In the genomic region with DNA sequence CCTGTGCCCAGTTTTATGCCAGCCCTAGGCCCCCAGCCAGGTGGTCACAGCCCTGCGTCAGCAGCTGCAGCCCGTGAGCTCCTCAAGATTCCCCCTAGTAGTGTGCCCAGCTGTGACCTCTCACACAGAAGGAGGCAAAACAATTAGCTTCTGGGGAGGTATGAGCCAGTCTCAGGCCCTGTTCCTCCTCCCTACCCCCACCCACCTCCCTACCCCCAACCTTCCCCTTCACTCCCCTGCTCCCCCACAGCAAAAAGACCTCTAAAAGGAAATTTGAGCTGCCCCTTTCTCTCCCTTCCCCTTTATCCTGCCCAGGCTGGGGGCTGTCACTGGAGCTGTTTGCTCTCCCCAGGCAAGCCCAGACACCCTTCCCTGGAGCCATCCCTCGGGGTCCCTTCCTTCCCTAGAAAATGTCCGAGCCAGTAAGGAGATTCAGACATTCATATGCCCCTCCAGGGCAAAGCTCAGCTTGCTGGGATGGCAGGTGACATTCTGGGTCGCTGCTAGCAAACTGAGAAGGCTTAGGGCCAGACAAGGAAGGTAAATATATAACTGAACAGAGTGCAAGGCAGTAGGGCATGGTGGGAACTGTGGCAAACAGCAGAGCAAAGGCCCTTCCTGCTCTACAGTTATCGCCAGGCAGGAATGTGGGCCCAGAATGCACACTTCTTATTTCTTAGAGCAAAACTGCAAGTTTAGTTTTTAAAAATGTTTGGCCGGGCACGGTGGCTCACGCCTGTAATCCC, we compare ENCODE assay signal across 19 cellular contexts.
A peak's percentile ranks its signal among the peaks of the same experiment; 100 is the strongest.
DNase-seq lines count a peak whose midpoint lies in the region; ATAC-seq, FAIRE-seq and TF ChIP-seq lines count a peak whose summit lies in the region.
"Had no signal": no experiment of that assay in that cellular context is flagged by ENCODE, and none has a peak within 500 bp of the region (broad histone marks: within the 10 kb centered on the region; RNA-seq: fewer than 3 reads in every experiment).

No MANE protein-coding gene starts in this region.

- 62 to 64% methylated on average over 9 of the region's 9 CpGs for WGBS in pancreas, 2 donors

- FAIRE-seq in pancreas (lab: Jason Lieb, UNC), result no peak
- FAIRE-seq: bronchial epithelial cell, endometrium, GM18507 had no signal

- no peak overlapping the region for H3K4me3 ChIP-seq in HEK293 (ENCODE audit: low read depth, low read length)
- no peak overlapping the region for H3K4me3 ChIP-seq in pancreas

- H3K27me3 ChIP-seq in pancreas, result no peaks in the 10 kb centered on the region

- H3K9me3 ChIP-seq in HEK293 (ENCODE audit: control insufficient read depth, insufficient read depth, low read depth, low read length) (no peaks in the 10 kb centered on the region), pancreas (no peaks in the 10 kb centered on the region)

- H3K4me1 ChIP-seq in HEK293 (ENCODE audit: control insufficient read depth, insufficient read depth, low read length) (no peaks in the 10 kb centered on the region), pancreas (no peaks in the 10 kb centered on the region)

- TF ChIP-seq CTCF in HEK293 (tag by site-specific recombination; IDR thresholded peaks at IDR 0.05) (no peak), pancreas (IDR thresholded peaks at IDR 0.05) (no peak)

- POLR2A ChIA-PET in HEK293 (lab: Yijun Ruan, JAX), result no interaction called here

- CTCF ChIA-PET in HEK293 (lab: Yijun Ruan, JAX), result interaction anchor here (0.5 to 1.3 kb wide), 2 partner anchors 20 to 320 kb away, joined by 3 read pairs; no protein-coding TSS in a partner anchor

- H3K27ac ChIP-seq in HEK293 (ENCODE audit: extremely low read depth, low read depth, low read length), result no peak overlapping the region
- H3K27ac ChIP-seq in pancreas, result peak overlapping the region in 1 of 4 donors; percentile 41

- no peaks in the 10 kb centered on the region for H3K36me3 ChIP-seq in HEK293 (ENCODE audit: control insufficient read depth in 2 of 2, insufficient read depth in 1 of 2, low read length in 2 of 2)
- no peaks in the 10 kb centered on the region for H3K36me3 ChIP-seq in pancreas

- ATAC-seq in left lobe of liver (peak; percentile 81), pancreas (peak; percentile 76 to 83 (median 78)), GM18511 (IDR thresholded peaks at IDR 0.05; ENCODE audit: unreplicated experiment) (no peak), GM18519 (IDR thresholded peaks at IDR 0.05; ENCODE audit: low FRiP score, unreplicated experiment) (no peak)
- ATAC-seq: HCT116; naive thymus-derived CD8-positive, alpha-beta T cell had no signal

- intact Hi-C loops in pancreas (cut with DNase I), result no loop called here

- peak; percentile 38 for DNase-seq in NCI-H524 treated with DMSO at 0.1 percent for 48 hours (lab: John Stamatoyannopoulos, UW)
- DNase-seq in left lobe of liver (ENCODE audit: low spot score), result no peak
- peak in 4 of 6 donors; percentile 38 to 64 (median 52) for DNase-seq in pancreas
- DNase-seq in stimulated activated CD4-positive, alpha-beta T cell treated with anti-CD3 and anti-CD28 coated beads, Interleukin-4, amount 100 ng/mL, for 24 hours, result no peak
- DNase-seq: activated CD4-positive, alpha-beta T cell treated with anti-CD3 and anti-CD28 coated beads, Interleukin-2, amount 50 U/mL, for 48 hours; activated gamma-delta T cell treated with Interleukin-2 at 50 U/mL for 16 hours; cortex of kidney; MM.1S; NCI-H1694 treated with DMSO at 0.1 percent for 48 hours; substantia nigra; T-helper 9 cell had no signal

TF ChIP-seq in HEK293, 187 proteins besides CTCF, POLR2A, EP300 and RAD21:
- peak; percentile 75 for TF ChIP-seq GLIS1 (tag by site-specific recombination; IDR thresholded peaks at IDR 0.05)
- TF ChIP-seq, protein P1, sequence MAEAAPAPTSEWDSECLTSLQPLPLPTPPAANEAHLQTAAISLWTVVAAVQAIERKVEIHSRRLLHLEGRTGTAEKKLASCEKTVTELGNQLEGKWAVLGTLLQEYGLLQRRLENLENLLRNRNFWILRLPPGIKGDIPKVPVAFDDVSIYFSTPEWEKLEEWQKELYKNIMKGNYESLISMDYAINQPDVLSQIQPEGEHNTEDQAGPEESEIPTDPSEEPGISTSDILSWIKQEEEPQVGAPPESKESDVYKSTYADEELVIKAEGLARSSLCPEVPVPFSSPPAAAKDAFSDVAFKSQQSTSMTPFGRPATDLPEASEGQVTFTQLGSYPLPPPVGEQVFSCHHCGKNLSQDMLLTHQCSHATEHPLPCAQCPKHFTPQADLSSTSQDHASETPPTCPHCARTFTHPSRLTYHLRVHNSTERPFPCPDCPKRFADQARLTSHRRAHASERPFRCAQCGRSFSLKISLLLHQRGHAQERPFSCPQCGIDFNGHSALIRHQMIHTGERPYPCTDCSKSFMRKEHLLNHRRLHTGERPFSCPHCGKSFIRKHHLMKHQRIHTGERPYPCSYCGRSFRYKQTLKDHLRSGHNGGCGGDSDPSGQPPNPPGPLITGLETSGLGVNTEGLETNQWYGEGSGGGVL (tag by site-specific recombination; IDR thresholded peaks at IDR 0.05), result 0 out of 2 replicates have a peak, but pooled peaks have one; percentile 33
- no peak for TF ChIP-seq ZNF416 (tag by site-specific recombination; IDR thresholded peaks at IDR 0.05)
- TF ChIP-seq ZIC2 (tag by site-specific recombination; IDR thresholded peaks at IDR 0.05), result peak; percentile 34

Comparison
In these comparisons a context has a peak if more than half of its experiments do, and no peak if none do; other contexts are left out.
1. DNase-seq: peak in NCI-H524 treated with DMSO at 0.1 percent for 48 hours (single experiment) and pancreas (4 of 6); none in left lobe of liver (single experiment) and stimulated activated CD4-positive, alpha-beta T cell treated with anti-CD3 and anti-CD28 coated beads, Interleukin-4, amount 100 ng/mL, for 24 hours (single experiment).
2. ATAC-seq: peak in left lobe of liver (single experiment) and pancreas (4 of 4); none in GM18511 (single experiment) and GM18519 (single experiment).